ENCODE assay signal across 14 cellular contexts in the genomic region with DNA sequence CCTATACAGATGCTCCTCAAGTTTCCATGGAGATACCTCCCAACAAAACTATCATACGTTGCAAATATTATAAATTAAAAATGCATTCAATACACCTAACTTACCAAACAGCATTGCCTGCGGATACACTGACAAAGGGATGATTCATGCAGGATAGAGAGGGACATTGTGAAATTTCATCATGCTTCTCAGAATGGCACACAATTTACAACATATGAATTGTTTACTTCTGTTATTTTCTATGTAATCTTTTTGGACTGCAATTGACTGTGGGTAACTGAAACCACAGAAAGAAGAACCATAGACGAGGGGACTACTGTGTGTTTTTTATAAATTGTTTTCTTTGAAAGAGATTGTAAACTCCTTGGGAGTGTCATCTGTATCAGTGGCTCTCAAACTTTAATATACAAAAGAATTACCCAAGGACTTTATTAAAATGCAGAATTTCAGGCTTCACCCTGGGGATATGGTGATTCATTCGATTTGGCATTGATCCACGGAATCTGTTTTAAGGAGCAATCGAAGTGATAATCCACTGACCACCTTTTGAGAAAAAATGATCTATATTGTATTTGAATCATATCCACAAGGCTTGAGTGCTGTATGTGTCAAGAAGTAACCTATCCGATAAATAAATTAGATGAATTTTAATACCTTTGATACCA.
DNase-seq lines count a peak whose midpoint lies in the region; ATAC-seq, FAIRE-seq and TF ChIP-seq lines count a peak whose summit lies in the region.
"Had no signal": no experiment of that assay in that cellular context is flagged by ENCODE, and none has a peak within 500 bp of the region (broad histone marks: within the 10 kb centered on the region; RNA-seq: fewer than 3 reads in every experiment).

No MANE protein-coding gene starts in this region.

- H3K36me3 Mint-ChIP-seq in astrocyte (ENCODE audit: low read depth, unreplicated experiment), result no peaks in the 10 kb centered on the region
- H3K36me3 Mint-ChIP-seq: stimulated activated memory B cell treated with anti-CD40 and anti-IgM and Interleukin-4, amounts not matched to agents 10 μg/mL and 1 μg/mL and 100 μg/mL, for 72 hours had no signal

- in situ Hi-C loops in ACHN (cut with HindIII; ENCODE audit: low pct_ligation_motif_present, low pct_unique_long_range_greater_than_20kb, low sequenced_read_pairs), result no loop called here

- no peaks in the 10 kb centered on the region for H3K27me3 Mint-ChIP-seq in astrocyte (ENCODE audit: low read depth, unreplicated experiment)

- DNase-seq in ACHN (peak; percentile 8), M059J (ENCODE audit: low read depth) (peak; percentile 11), astrocyte (ENCODE audit: low read depth) (peak; percentile 23), inferior parietal cortex (ENCODE audit: extremely low spot score) (peak; percentile 15), GM12891 (ENCODE audit: insufficient read length, low spot score) (no peak), NCI-H1105 treated with DMSO at 0.1 percent for 48 hours (lab: John Stamatoyannopoulos, UW) (no peak), head of caudate nucleus (no peak)
- DNase-seq: SHP77; stimulated activated CD4-positive, alpha-beta T cell treated with anti-CD3 and anti-CD28 coated beads, Interleukin-2, amount 100 ng/mL, for 24 hours had no signal

- peaks cover 34% of the 10 kb centered on the region for H3K4me1 ChIP-seq in astrocyte (ENCODE audit: insufficient read depth, low read length)

- intact Hi-C loops in head of caudate nucleus (cut with DNase I), result loop anchor here (10.0 kb wide), 1 partner anchor 121 kb away; no protein-coding TSS in a partner anchor

- no peak overlapping the region for H3K4me3 Mint-ChIP-seq in astrocyte (ENCODE audit: unreplicated experiment)
- H3K4me3 Mint-ChIP-seq: B cell; stimulated activated memory B cell treated with anti-CD40 and anti-IgM and Interleukin-4, amounts not matched to agents 10 μg/mL and 1 μg/mL and 100 μg/mL, for 72 hours had no signal

- no peak overlapping the region for H2AFZ ChIP-seq in astrocyte (ENCODE audit: low read depth, low read length)

- peak; percentile 13 for FAIRE-seq in astrocyte (lab: Jason Lieb, UNC)
- FAIRE-seq in GM12891 (lab: Jason Lieb, UNC), result no peak
- FAIRE-seq: G401.6, K562 had no signal

- TF ChIP-seq POLR2A in GM12891 (IDR thresholded peaks at IDR 0.05; ENCODE audit: low read depth, low read length), result no peak

- no peaks in the 10 kb centered on the region for H3K9me3 Mint-ChIP-seq in astrocyte (ENCODE audit: unreplicated experiment)
- H3K9me3 Mint-ChIP-seq: stimulated activated memory B cell treated with anti-CD40 and anti-IgM and Interleukin-4, amounts not matched to agents 10 μg/mL and 1 μg/mL and 100 μg/mL, for 72 hours had no signal

- no peaks in the 10 kb centered on the region for H3K9me3 ChIP-seq in astrocyte (ENCODE audit: insufficient read depth, low read depth, low read length)

- H3K4me1 Mint-ChIP-seq in astrocyte (ENCODE audit: low read depth, unreplicated experiment), result peaks cover 50% of the 10 kb centered on the region
- H3K4me1 Mint-ChIP-seq: B cell; stimulated activated memory B cell treated with anti-CD40 and anti-IgM and Interleukin-4, amounts not matched to agents 10 μg/mL and 1 μg/mL and 100 μg/mL, for 72 hours had no signal

- no peak overlapping the region for H3K4me3 ChIP-seq in astrocyte (ENCODE audit: insufficient read depth, low read depth, low read length)
- H3K4me3 ChIP-seq: K562 had no signal

- no peaks in the 10 kb centered on the region for H3K27me3 ChIP-seq in astrocyte (ENCODE audit: insufficient read depth, low read length)

- no peak overlapping the region for H3K27ac ChIP-seq in astrocyte (ENCODE audit: low read depth, low read length)

- no peaks in the 10 kb centered on the region for H3K79me2 ChIP-seq in astrocyte (ENCODE audit: insufficient read depth, low read length)

- no peaks in the 10 kb centered on the region for H4K20me1 ChIP-seq in astrocyte (ENCODE audit: insufficient read depth, low read length)

- no peak for TF ChIP-seq CTCF in astrocyte (IDR thresholded peaks at IDR 0.05; ENCODE audit: insufficient read depth, low read depth, low read length)

- H3K4me2 ChIP-seq in astrocyte (ENCODE audit: low read length), result no peak overlapping the region

- H3K27ac Mint-ChIP-seq in astrocyte (ENCODE audit: unreplicated experiment), result no peak overlapping the region
- H3K27ac Mint-ChIP-seq: B cell; stimulated activated memory B cell treated with anti-CD40 and anti-IgM and Interleukin-4, amounts not matched to agents 10 μg/mL and 1 μg/mL and 100 μg/mL, for 72 hours had no signal

- H3K9ac ChIP-seq in astrocyte (ENCODE audit: low read length), result no peak overlapping the region

- ATAC-seq in HG02610 (IDR thresholded peaks at IDR 0.05; ENCODE audit: unreplicated experiment), result no peak
- ATAC-seq: K562 had no signal

- no peaks in the 10 kb centered on the region for H3K36me3 ChIP-seq in astrocyte (ENCODE audit: insufficient read depth, low read length)

TF ChIP-seq in GM12891, 5 proteins besides CTCF, POLR2A, EP300 and RAD21:
- TF ChIP-seq TAF1 (IDR thresholded peaks at IDR 0.05; ENCODE audit: low read depth, low read length) (no peak), POLR2AphosphoS5 (IDR thresholded peaks at IDR 0.05; ENCODE audit: low read depth, low read length) (no peak), SPI1 (IDR thresholded peaks at IDR 0.05; ENCODE audit: low read depth, low read length) (no peak), POU2F2 (IDR thresholded peaks at IDR 0.05; ENCODE audit: low read depth, low read length) (no peak), PAX5 (IDR thresholded peaks at IDR 0.05; ENCODE audit: insufficient read depth, low read length, severe bottlenecking) (no peak)

Comparison
In these comparisons a context has a peak if more than half of its experiments do, and no peak if none do; other contexts are left out.
1. DNase-seq: peak in ACHN (single experiment), M059J (single experiment), astrocyte (single experiment) and inferior parietal cortex (single experiment); none in GM12891 (single experiment), NCI-H1105 treated with DMSO at 0.1 percent for 48 hours (single experiment) and head of caudate nucleus (0 of 42).